ENCODE assay signal across 8 cellular contexts in genomic region chr9:132161743-132162187, GRCh38. TPM values are rescaled to one million over a fixed set of nuclear protein-coding genes. Genes with fewer than 3 reads are reported as not detected.
A peak's percentile ranks its signal among the peaks of the same experiment; 100 is the strongest.
DNase-seq lines count a peak whose midpoint lies in the region; ATAC-seq and TF ChIP-seq lines count a peak whose summit lies in the region.

Gene NTNG2, plus strand, starts transcription at chr9:132162058. Its CDS starts 4,774 bp downstream, at chr9:132166832.

- H3K9me3 Mint-ChIP-seq in endodermal cell = no peaks in the 10 kb centered on the region

- H3K27me3 Mint-ChIP-seq in endodermal cell (ENCODE audit: insufficient read depth) = peaks cover 75% of the 10 kb centered on the region

- peak within 1 kb of the TSS; percentile 89 for H3K4me3 ChIP-seq in BLaER1
- H3K4me3 ChIP-seq in NT2/D1 (ENCODE audit: insufficient read length, low read depth) = peak within 1 kb of the TSS; percentile 54
- peak within 1 kb of the TSS; percentile 75 for H3K4me3 ChIP-seq in endodermal cell (ENCODE audit: low read length)
- peak within 1 kb of the TSS; percentile 44 for H3K4me3 ChIP-seq in neuron (ENCODE audit: low read length)

- no peak for TF ChIP-seq CTCF in endodermal cell (conservative IDR thresholded peaks at IDR 0.05)

- intact Hi-C loops in posterior vena cava (cut with DNase I) = loop anchor here in 1 of 2 donors (10.0 kb wide), 1 partner anchor 73 kb away; no protein-coding TSS in a partner anchor

- peak within 1 kb of the TSS; percentile 95 for H3K4me2 ChIP-seq in BLaER1

- H3K4me1 Mint-ChIP-seq in endodermal cell = peaks cover 3% of the 10 kb centered on the region

- H3K4me3 Mint-ChIP-seq in endodermal cell = peak within 1 kb of the TSS; percentile 65

- H3K4me1 ChIP-seq in BLaER1 = peaks cover 56% of the 10 kb centered on the region
- H3K4me1 ChIP-seq in NT2/D1 (ENCODE audit: insufficient read depth, insufficient read length) = peaks cover 9% of the 10 kb centered on the region
- peaks cover 3% of the 10 kb centered on the region for H3K4me1 ChIP-seq in endodermal cell (ENCODE audit: control insufficient read depth, insufficient read depth, low read length)
- H3K4me1 ChIP-seq in neuron (ENCODE audit: insufficient read depth, low read length) = peaks cover 17% of the 10 kb centered on the region

- peaks cover 45% of the 10 kb centered on the region for H4K20me1 ChIP-seq in BLaER1

- H3K36me3 ChIP-seq in BLaER1 (peaks cover 7% of the 10 kb centered on the region), NT2/D1 (ENCODE audit: insufficient read depth, insufficient read length, low read length) (no peaks in the 10 kb centered on the region), endodermal cell (ENCODE audit: control insufficient read depth, insufficient read depth, low read length) (no peaks in the 10 kb centered on the region), neuron (ENCODE audit: insufficient read depth, low read length) (no peaks in the 10 kb centered on the region)

- H3K9me3 ChIP-seq in BLaER1 = no peaks in the 10 kb centered on the region
- H3K9me3 ChIP-seq in NT2/D1 (ENCODE audit: insufficient read depth, low read length) = no peaks in the 10 kb centered on the region
- H3K9me3 ChIP-seq in endodermal cell (ENCODE audit: control insufficient read depth, low read length) = no peaks in the 10 kb centered on the region
- H3K9me3 ChIP-seq in neuron (ENCODE audit: low read length) = no peaks in the 10 kb centered on the region

- WGBS in endodermal cell (ENCODE audit: insufficient coverage in 1 of 2, insufficient read length in 1 of 2), 2 experiments = 0% methylated on average over 1 to 67 of the region's 67 CpGs

- no peaks in the 10 kb centered on the region for H3K36me3 Mint-ChIP-seq in endodermal cell (ENCODE audit: low read depth)

- H3K27ac ChIP-seq in BLaER1 (peak within 1 kb of the TSS; percentile 86), endodermal cell (ENCODE audit: low read depth, low read length) (no peak within 1 kb of the TSS)

- H3K9ac ChIP-seq in BLaER1 (peak within 1 kb of the TSS; percentile 82), NT2/D1 (ENCODE audit: insufficient read length, low read depth) (peak within 1 kb of the TSS; percentile 70), endodermal cell (ENCODE audit: extremely low read depth, low read length, poor library complexity, severe bottlenecking) (no peak within 1 kb of the TSS)

- DNase-seq in NT2/D1 (ENCODE audit: low read depth, low spot score) (no peak), endodermal cell (no peak), NCI-H2081 (lab: John Stamatoyannopoulos, UW) (no peak), posterior vena cava (ENCODE audit: low spot score) (no peak), HPDE6-E6E7 (ENCODE audit: extremely low spot score) (no peak)

- H3K27me3 ChIP-seq in BLaER1 = peaks cover 45% of the 10 kb centered on the region
- H3K27me3 ChIP-seq in NT2/D1 (ENCODE audit: insufficient read depth, insufficient read length) = peaks cover 56% of the 10 kb centered on the region
- H3K27me3 ChIP-seq in endodermal cell (ENCODE audit: control insufficient read depth, insufficient read depth, low read length, poor library complexity, severe bottlenecking) = peaks cover 91% of the 10 kb centered on the region
- peaks cover 72% of the 10 kb centered on the region for H3K27me3 ChIP-seq in neuron (ENCODE audit: insufficient read depth, low read length)

- H3K27ac Mint-ChIP-seq in endodermal cell = no peak within 1 kb of the TSS

- no peak for ATAC-seq in GM21737 (IDR thresholded peaks at IDR 0.05; ENCODE audit: unreplicated experiment)

- peak within 1 kb of the TSS; percentile 87 for H2AFZ ChIP-seq in neuron (ENCODE audit: low read depth, low read length)

RNA-seq across cellular contexts. Expression of gene NTNG2, which starts in this region (rescaled TPM):
- total RNA-seq in endodermal cell (1 to 10 TPM; 1.3 TPM), posterior vena cava (1 to 10 TPM; 3.4 to 5.0 TPM)
- 2.8 TPM for polyA plus RNA-seq in endodermal cell (2013, experiment 1 of 2)
- 2.3 TPM for polyA plus RNA-seq in endodermal cell (2013, experiment 2 of 2)
